In the genomic region with DNA sequence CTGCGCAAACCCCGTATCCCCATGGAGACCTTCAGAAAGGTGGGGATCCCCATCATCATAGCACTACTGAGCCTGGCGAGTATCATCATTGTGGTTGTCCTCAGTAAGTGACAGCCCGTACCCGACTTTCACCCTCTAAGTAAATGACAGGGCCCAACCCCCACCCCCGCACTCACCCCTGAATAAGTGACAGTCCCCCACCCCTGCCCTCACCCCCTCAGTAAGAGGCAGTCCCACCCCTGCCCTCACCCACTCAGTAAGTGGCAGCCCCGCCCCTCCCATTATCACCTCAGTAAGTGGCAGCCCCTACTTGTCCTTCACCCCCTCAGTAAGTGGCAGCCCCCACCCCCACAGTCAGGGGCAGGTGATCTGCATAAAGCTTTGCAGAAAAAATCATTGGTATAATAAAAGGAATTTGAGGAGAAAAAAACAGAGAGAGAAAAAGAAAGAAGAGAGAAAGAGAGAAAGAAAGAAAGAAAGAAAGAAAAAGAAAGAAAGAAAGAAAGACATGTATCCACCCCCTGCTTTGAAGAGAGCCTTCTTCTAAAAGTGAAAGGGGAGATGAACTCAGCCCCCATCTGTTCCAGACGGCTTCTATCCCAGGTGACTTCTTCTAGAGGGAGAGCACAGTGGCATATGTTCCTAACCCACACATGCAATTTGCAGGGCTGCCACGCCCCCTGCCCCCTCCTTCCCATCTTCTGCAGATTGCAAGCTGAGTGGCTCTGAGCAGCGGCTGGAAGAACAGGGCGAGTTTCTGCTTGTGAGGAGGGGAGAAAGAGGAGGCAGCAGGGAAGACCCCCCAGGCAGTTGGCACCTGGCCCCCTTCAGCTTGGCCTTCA, we compare ENCODE assay signal across 19 cellular contexts. TPM values are rescaled to one million over a fixed set of nuclear protein-coding genes. Genes with fewer than 3 reads are reported as not detected.
DNase-seq lines count a peak whose midpoint lies in the region; ATAC-seq and TF ChIP-seq lines count a peak whose summit lies in the region.
"Had no signal": no experiment of that assay in that cellular context is flagged by ENCODE, and none has a peak within 500 bp of the region (broad histone marks: within the 10 kb centered on the region; RNA-seq: fewer than 3 reads in every experiment).

No MANE protein-coding gene starts in this region.

- H3K4me3 Mint-ChIP-seq in glutamatergic neuron (ENCODE audit: unreplicated experiment): peak overlapping the region; percentile 84
- H3K4me3 Mint-ChIP-seq in CD4-positive, alpha-beta T cell: no peak overlapping the region
- H3K4me3 Mint-ChIP-seq: CD4-positive, alpha-beta memory T cell; natural killer cell had no signal

- peaks cover 9% of the 10 kb centered on the region for H3K9me3 Mint-ChIP-seq in glutamatergic neuron (ENCODE audit: unreplicated experiment)
- H3K9me3 Mint-ChIP-seq in CD4-positive, alpha-beta T cell: no peaks in the 10 kb centered on the region
- H3K9me3 Mint-ChIP-seq: CD4-positive, alpha-beta memory T cell; natural killer cell had no signal

- intact Hi-C loops in Right ventricle myocardium superior (cut with DNase I): no loop called here
- intact Hi-C loops in cardiac septum (cut with DNase I): no loop called here
- intact Hi-C loops in sciatic nerve (cut with DNase I): no loop called here
- intact Hi-C loops in CD4-positive, alpha-beta T cell (cut with DNase I, micrococcal nuclease): no loop called here

- CTCF ChIA-PET in CD4-positive, alpha-beta T cell (lab: Charles Lee): no interaction called here

- H3K36me3 Mint-ChIP-seq in glutamatergic neuron (ENCODE audit: unreplicated experiment): peaks cover 4% of the 10 kb centered on the region
- no peaks in the 10 kb centered on the region for H3K36me3 Mint-ChIP-seq in CD4-positive, alpha-beta T cell (ENCODE audit: low read depth)
- H3K36me3 Mint-ChIP-seq: CD4-positive, alpha-beta memory T cell; natural killer cell had no signal

- peaks cover 11% of the 10 kb centered on the region for H3K27me3 Mint-ChIP-seq in glutamatergic neuron (ENCODE audit: unreplicated experiment)
- H3K27me3 Mint-ChIP-seq in CD4-positive, alpha-beta T cell: no peaks in the 10 kb centered on the region

- ATAC-seq in Right ventricle myocardium superior (ENCODE audit: poor library complexity) (peak; percentile 10), sciatic nerve (no peak), HG03025 (IDR thresholded peaks at IDR 0.05; ENCODE audit: low FRiP score, unreplicated experiment) (no peak)
- no peak for ATAC-seq in CD4-positive, alpha-beta T cell (ENCODE audit: poor library complexity)
- ATAC-seq: natural killer cell had no signal

- H3K4me1 Mint-ChIP-seq in glutamatergic neuron (ENCODE audit: low read depth, unreplicated experiment): peaks cover 56% of the 10 kb centered on the region
- no peaks in the 10 kb centered on the region for H3K4me1 Mint-ChIP-seq in CD4-positive, alpha-beta T cell (ENCODE audit: low read depth)
- H3K4me1 Mint-ChIP-seq: CD4-positive, alpha-beta memory T cell had no signal

- TF ChIP-seq CTCF in glutamatergic neuron (IDR thresholded peaks at IDR 0.05; ENCODE audit: partially characterized antibody, unreplicated experiment): no peak
- no peak for TF ChIP-seq CTCF in CD4-positive, alpha-beta T cell (IDR thresholded peaks at IDR 0.05)

- H3K9me3 ChIP-seq in CD4-positive, alpha-beta T cell (ENCODE audit: control insufficient read depth, low read length): no peaks in the 10 kb centered on the region

- POLR2A ChIA-PET in CD4-positive, alpha-beta T cell (lab: Charles Lee): no interaction called here

- DNase-seq in Right ventricle myocardium superior: no peak
- DNase-seq in cardiac septum (ENCODE audit: low spot score): no peak
- peak; percentile 95 for DNase-seq in NCI-H2171 treated with DMSO at 0.1 percent for 48 hours (lab: John Stamatoyannopoulos, UW)
- peak; percentile 87 for DNase-seq in glutamatergic neuron
- DNase-seq in sciatic nerve (ENCODE audit: low spot score): peak; percentile 45
- no peak for DNase-seq in AG08395 (ENCODE audit: low spot score)
- no peak for DNase-seq in CD4-positive, alpha-beta T cell
- DNase-seq: activated CD4-positive, CD25-positive, alpha-beta regulatory T cell treated with anti-CD3 and anti-CD28 coated beads, Interleukin-2, amount 50 U/mL, for 72 hours; CD4-positive, alpha-beta memory T cell; Karpas-422; natural killer cell; NCI-H146; SHP77; T-helper 2 cell had no signal

- H3K27ac Mint-ChIP-seq in glutamatergic neuron (ENCODE audit: unreplicated experiment): peak overlapping the region; percentile 98
- no peak overlapping the region for H3K27ac Mint-ChIP-seq in CD4-positive, alpha-beta T cell
- H3K27ac Mint-ChIP-seq: natural killer cell had no signal

- H3K27me3 ChIP-seq in CD4-positive, alpha-beta T cell (ENCODE audit: control insufficient read depth, insufficient read depth, low read length): no peaks in the 10 kb centered on the region

- H3K27ac ChIP-seq in CD4-positive, alpha-beta T cell (ENCODE audit: low read depth, low read length): no peak overlapping the region

RNA-seq across cellular contexts. Expression of gene SMIM35, which starts 12.5 kb away (rescaled TPM):
- total RNA-seq in Right ventricle myocardium superior: not detected
- total RNA-seq in cardiac septum: not detected
- not detected for total RNA-seq in glutamatergic neuron (ENCODE audit: unreplicated experiment)
- total RNA-seq in sciatic nerve: not detected
- total RNA-seq in CD4-positive, alpha-beta T cell: under 1 TPM; 0.06 to 0.08 TPM
- total RNA-seq: A673, chondrocyte, fibroblast of villous mesenchyme, renal cortical epithelial cell had no signal

RNA-seq across cellular contexts. Expression of gene TMPRSS4, which starts 22.3 kb away (rescaled TPM):
- total RNA-seq in Right ventricle myocardium superior (not detected), cardiac septum (0.32 TPM), glutamatergic neuron (ENCODE audit: unreplicated experiment) (not detected), sciatic nerve (not detected)
- not detected for total RNA-seq in CD4-positive, alpha-beta T cell
- total RNA-seq: A673, chondrocyte, fibroblast of villous mesenchyme, natural killer cell had no signal

RNA-seq across cellular contexts. Expression of gene SCN4B, which starts 53.4 kb away (rescaled TPM):
- 12.0 TPM for total RNA-seq in Right ventricle myocardium superior
- total RNA-seq in cardiac septum: 17.0 TPM
- total RNA-seq in glutamatergic neuron (ENCODE audit: unreplicated experiment): 2.9 TPM
- 2.9 TPM for total RNA-seq in sciatic nerve
- total RNA-seq in CD4-positive, alpha-beta T cell: not detected
- total RNA-seq: CD4-positive, alpha-beta memory T cell; fibroblast of villous mesenchyme had no signal

Comparison
In these comparisons a context has a peak if more than half of its experiments do, and no peak if none do; other contexts are left out.
1. DNase-seq: peak in NCI-H2171 treated with DMSO at 0.1 percent for 48 hours (single experiment), glutamatergic neuron (single experiment) and sciatic nerve (single experiment); none in Right ventricle myocardium superior (single experiment), cardiac septum (single experiment), AG08395 (single experiment) and CD4-positive, alpha-beta T cell (0 of 10).